In the genomic region with DNA sequence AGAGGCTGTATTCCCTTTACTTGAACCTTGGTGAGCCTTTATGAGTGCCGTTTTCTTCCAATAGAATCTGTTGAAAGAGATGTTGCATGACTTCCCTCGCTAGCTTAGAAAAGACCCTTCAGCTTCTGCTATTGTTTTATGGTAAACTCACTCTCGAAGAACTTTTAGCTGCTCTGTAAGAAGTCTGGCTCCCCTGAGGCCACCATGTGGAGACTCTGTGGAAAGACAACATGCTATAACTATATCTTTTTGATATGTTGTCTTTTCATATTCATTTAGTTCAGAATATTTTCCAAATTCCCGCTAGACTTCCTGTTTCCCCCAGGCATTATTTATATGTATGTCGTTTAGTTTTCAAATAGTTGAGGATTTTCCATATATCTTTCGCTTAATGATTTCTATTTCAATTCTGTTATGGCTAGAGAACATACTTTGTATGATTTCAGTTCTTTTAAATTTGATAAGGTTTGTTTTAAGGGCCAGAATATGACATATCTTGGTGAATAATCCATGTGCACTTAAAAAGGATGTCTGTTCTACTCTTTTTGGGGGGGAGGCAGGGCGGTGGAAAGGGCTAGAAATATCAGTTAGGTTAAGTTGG, we compare ENCODE assay signal across 8 cellular contexts.
DNase-seq lines count a peak whose midpoint lies in the region; ATAC-seq, FAIRE-seq and TF ChIP-seq lines count a peak whose summit lies in the region.

No MANE protein-coding gene starts in this region.

- no peak for ATAC-seq in HG03457 (IDR thresholded peaks at IDR 0.05; ENCODE audit: unreplicated experiment)

- DNase-seq in D721Med (ENCODE audit: insufficient read length, low spot score) (no peak), HAP-1 (ENCODE audit: low spot score in 2 of 2) (peak; percentile 50 to 58), SK-N-SH (peak; percentile 44), dermis blood vessel endothelial cell (peak; percentile 75), mesothelial cell of epicardium (ENCODE audit: low spot score in 2 of 2, unreplicated experiment in 2 of 2) (no peak), T1000 (lab: John Stamatoyannopoulos, UW) (no peak), DMS79 treated with DMSO at 0.1 percent for 48 hours (lab: John Stamatoyannopoulos, UW) (no peak)

- peaks cover 24% of the 10 kb centered on the region for H3F3A ChIP-seq in SK-N-SH (replicated peaks; ENCODE audit: insufficient read depth)

- FAIRE-seq in D721Med (lab: Jason Lieb, UNC) = peak; percentile 82

- H3K27me3 ChIP-seq in HAP-1 (ENCODE audit: low read depth) (no peaks in the 10 kb centered on the region), SK-N-SH (ENCODE audit: insufficient read depth) (no peaks in the 10 kb centered on the region)

- H3K27ac ChIP-seq in SK-N-SH (ENCODE audit: low read depth in 2 of 2, low read length in 1 of 2) = no peak overlapping the region

- peaks cover 3% of the 10 kb centered on the region for H3K9me3 Mint-ChIP-seq in mesothelial cell of epicardium

- peaks cover 4% of the 10 kb centered on the region for H4K20me1 ChIP-seq in SK-N-SH (ENCODE audit: insufficient read depth)

- 49% methylated on average over 7 of the region's 7 CpGs for WGBS in SK-N-SH (ENCODE audit: low lambda C conversion rate)

- peak overlapping the region; percentile 51 for H3K27ac Mint-ChIP-seq in mesothelial cell of epicardium

- TF ChIP-seq EP300 in SK-N-SH (IDR thresholded peaks at IDR 0.05; ENCODE audit: borderline replicate concordance in 1 of 2, low read depth in 1 of 2, low read length in 1 of 2) = no peak

- H3K27me3 Mint-ChIP-seq in mesothelial cell of epicardium (ENCODE audit: low read depth) = no peaks in the 10 kb centered on the region

- H3K4me1 Mint-ChIP-seq in mesothelial cell of epicardium = peaks cover 13% of the 10 kb centered on the region

- H2AFZ ChIP-seq in SK-N-SH (ENCODE audit: low read depth) = no peak overlapping the region

- peaks cover 5% of the 10 kb centered on the region for H3K36me3 Mint-ChIP-seq in mesothelial cell of epicardium

- in situ Hi-C loops in HAP-1 (cut with MboI; ENCODE audit: low sequenced_read_pairs) = no loop called here

- TF ChIP-seq RAD21 in SK-N-SH (IDR thresholded peaks at IDR 0.05; ENCODE audit: low read length) = peak; percentile 76

- H3K4me1 ChIP-seq in HAP-1 = peaks cover 3% of the 10 kb centered on the region
- peaks cover 2 to 10% of the 10 kb centered on the region in 2 experiments; a peak in 3 of 4 replicates for H3K4me1 ChIP-seq in SK-N-SH (ENCODE audit: control insufficient read depth in 1 of 2, insufficient read depth in 2 of 2, low read depth in 1 of 2, low read length in 1 of 2)

- H3K4me3 ChIP-seq in HAP-1 (no peak overlapping the region), SK-N-SH (ENCODE audit: low read depth in 2 of 2, low read length in 1 of 2) (no peak overlapping the region)

- H3K9me3 ChIP-seq in HAP-1 (no peaks in the 10 kb centered on the region), SK-N-SH (no peaks in the 10 kb centered on the region)

- no peak overlapping the region for H3K4me3 Mint-ChIP-seq in mesothelial cell of epicardium

- H3K79me2 ChIP-seq in SK-N-SH (ENCODE audit: insufficient read depth) = peaks cover 19% of the 10 kb centered on the region; the same call in 1 of the 2 replicates

- H3K9me2 ChIP-seq in SK-N-SH = no peaks in the 10 kb centered on the region

- H3K36me3 ChIP-seq in HAP-1 (replicated peaks) = no peaks in the 10 kb centered on the region
- H3K36me3 ChIP-seq in SK-N-SH (replicated peaks in 1 of 2; ENCODE audit: control insufficient read depth in 1 of 2, insufficient read depth in 2 of 2, low read length in 1 of 2) = no peaks in the 10 kb centered on the region

- H3K4me2 ChIP-seq in SK-N-SH = no peak overlapping the region

- CTCF ChIA-PET in SK-N-SH (lab: Yijun Ruan, JAX) = interaction anchor here (0.6 to 1.7 kb wide), 9 partner anchors 11 to 351 kb away, joined by 3 to 11 read pairs (median 4); no protein-coding TSS in a partner anchor

- TF ChIP-seq CTCF in D721Med (IDR thresholded peaks at IDR 0.05; ENCODE audit: insufficient read depth, missing control alignments) (peak; percentile 60), SK-N-SH (IDR thresholded peaks at IDR 0.05) (peak; percentile 79), mesothelial cell of epicardium (IDR thresholded peaks at IDR 0.05; ENCODE audit: unreplicated experiment) (peak; percentile 54)

- POLR2A ChIA-PET in SK-N-SH (lab: Yijun Ruan, JAX) = no interaction called here

- H3K9ac ChIP-seq in SK-N-SH = no peak overlapping the region

TF ChIP-seq in SK-N-SH, 30 proteins besides CTCF, POLR2A, EP300 and RAD21:
- TF ChIP-seq, protein P1, sequence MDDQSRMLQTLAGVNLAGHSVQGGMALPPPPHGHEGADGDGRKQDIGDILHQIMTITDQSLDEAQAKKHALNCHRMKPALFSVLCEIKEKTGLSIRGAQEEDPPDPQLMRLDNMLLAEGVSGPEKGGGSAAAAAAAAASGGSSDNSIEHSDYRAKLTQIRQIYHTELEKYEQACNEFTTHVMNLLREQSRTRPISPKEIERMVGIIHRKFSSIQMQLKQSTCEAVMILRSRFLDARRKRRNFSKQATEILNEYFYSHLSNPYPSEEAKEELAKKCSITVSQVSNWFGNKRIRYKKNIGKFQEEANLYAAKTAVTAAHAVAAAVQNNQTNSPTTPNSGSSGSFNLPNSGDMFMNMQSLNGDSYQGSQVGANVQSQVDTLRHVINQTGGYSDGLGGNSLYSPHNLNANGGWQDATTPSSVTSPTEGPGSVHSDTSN (IDR thresholded peaks at IDR 0.05) = no peak
- TF ChIP-seq, protein P2, sequence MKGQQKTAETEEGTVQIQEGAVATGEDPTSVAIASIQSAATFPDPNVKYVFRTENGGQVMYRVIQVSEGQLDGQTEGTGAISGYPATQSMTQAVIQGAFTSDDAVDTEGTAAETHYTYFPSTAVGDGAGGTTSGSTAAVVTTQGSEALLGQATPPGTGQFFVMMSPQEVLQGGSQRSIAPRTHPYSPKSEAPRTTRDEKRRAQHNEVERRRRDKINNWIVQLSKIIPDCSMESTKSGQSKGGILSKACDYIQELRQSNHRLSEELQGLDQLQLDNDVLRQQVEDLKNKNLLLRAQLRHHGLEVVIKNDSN (IDR thresholded peaks at IDR 0.05; ENCODE audit: borderline replicate concordance, low read depth) = no peak
- TF ChIP-seq RCOR1 (IDR thresholded peaks at IDR 0.05; ENCODE audit: low read length) (0 out of 2 replicates have a peak, but pooled peaks have one; percentile 23), SMC3 (IDR thresholded peaks at IDR 0.05; ENCODE audit: low read depth, low read length) (peak; percentile 83)

Comparison
In these comparisons a context has a peak if more than half of its experiments do, and no peak if none do; other contexts are left out.
1. DNase-seq: peak in HAP-1 (2 of 2), SK-N-SH (single experiment) and dermis blood vessel endothelial cell (single experiment); none in D721Med (single experiment), mesothelial cell of epicardium (0 of 2), T1000 (single experiment) and DMS79 treated with DMSO at 0.1 percent for 48 hours (single experiment).
2. Peak in every context shown above with its lines, with median percentiles within 50 percentile points of each other: CTCF ChIP-seq.